8 cellular contexts compared by ENCODE assay signal in the genomic region with DNA sequence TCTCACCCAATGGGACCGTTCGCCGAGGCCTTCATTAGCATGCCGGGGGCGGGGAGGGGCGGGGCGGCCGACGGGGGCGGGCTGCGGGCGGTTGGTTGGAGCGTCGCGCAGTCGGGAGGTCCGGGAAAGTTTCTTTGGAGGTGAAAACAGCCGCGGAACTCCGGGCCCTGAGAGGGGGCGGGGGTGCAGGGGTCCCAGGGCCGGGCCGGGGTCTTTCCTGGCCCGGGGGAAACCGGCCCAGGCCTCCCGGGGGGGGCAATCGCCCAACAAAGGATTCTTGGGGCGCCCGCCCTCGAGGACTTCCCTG.
DNase-seq lines count a peak whose midpoint lies in the region; ATAC-seq lines count a peak whose summit lies in the region.

TSS of gene HMG20B (plus strand) at position 90 of the 307 bp plus-strand sequence. CDS start 366 bp downstream, outside the sequence.

- peak within 1 kb of the TSS; percentile 75 for H3K4me3 Mint-ChIP-seq in activated naive CD8-positive, alpha-beta T cell treated with anti-CD3 and anti-CD28 coated beads, Interleukin-2, amount 50 U/mL, for 24 hours
- H3K4me3 Mint-ChIP-seq in stimulated activated effector memory CD8-positive, alpha-beta T cell treated with anti-CD3 and anti-CD28 coated beads, Interleukin-12 subunit alpha, Interleukin-12 subunit beta, amount 100 ng/mL, for 72 hours, result peak within 1 kb of the TSS; percentile 71

- ATAC-seq in HG02943 (IDR thresholded peaks at IDR 0.05; ENCODE audit: low read depth, unreplicated experiment) (peak; percentile 2), GM18868 (IDR thresholded peaks at IDR 0.05; ENCODE audit: unreplicated experiment) (no peak), GM21529 (IDR thresholded peaks at IDR 0.05; ENCODE audit: unreplicated experiment) (no peak), HG02759 (IDR thresholded peaks at IDR 0.05; ENCODE audit: unreplicated experiment) (no peak)
- ATAC-seq in activated naive CD8-positive, alpha-beta T cell treated with anti-CD3 and anti-CD28 coated beads, Interleukin-2, amount 50 U/mL, for 24 hours, result no peak
- peak; percentile 1 for ATAC-seq in stimulated activated effector memory CD8-positive, alpha-beta T cell treated with anti-CD3 and anti-CD28 coated beads, Interleukin-12 subunit alpha, Interleukin-12 subunit beta, amount 100 ng/mL, for 72 hours

- no peak for DNase-seq in activated naive CD8-positive, alpha-beta T cell treated with anti-CD3 and anti-CD28 coated beads, Interleukin-2, amount 50 U/mL, for 24 hours
- no peak for DNase-seq in stimulated activated effector memory CD8-positive, alpha-beta T cell treated with anti-CD3 and anti-CD28 coated beads, Interleukin-12 subunit alpha, Interleukin-12 subunit beta, amount 100 ng/mL, for 72 hours (ENCODE audit: low spot score in 2 of 2)
- DNase-seq in NCI-H748 treated with DMSO at 0.1 percent for 48 hours (lab: John Stamatoyannopoulos, UW), result no peak

- peaks cover 6% of the 10 kb centered on the region for H3K36me3 Mint-ChIP-seq in activated naive CD8-positive, alpha-beta T cell treated with anti-CD3 and anti-CD28 coated beads, Interleukin-2, amount 50 U/mL, for 24 hours (ENCODE audit: low read depth)
- peaks cover 19% of the 10 kb centered on the region for H3K36me3 Mint-ChIP-seq in stimulated activated effector memory CD8-positive, alpha-beta T cell treated with anti-CD3 and anti-CD28 coated beads, Interleukin-12 subunit alpha, Interleukin-12 subunit beta, amount 100 ng/mL, for 72 hours

- H3K4me3 ChIP-seq in iPS-11a (ENCODE audit: low read depth, low read length), result peak within 1 kb of the TSS; percentile 81

- H3K27me3 Mint-ChIP-seq in activated naive CD8-positive, alpha-beta T cell treated with anti-CD3 and anti-CD28 coated beads, Interleukin-2, amount 50 U/mL, for 24 hours, result no peaks in the 10 kb centered on the region

- no peaks in the 10 kb centered on the region for H3K9me3 Mint-ChIP-seq in activated naive CD8-positive, alpha-beta T cell treated with anti-CD3 and anti-CD28 coated beads, Interleukin-2, amount 50 U/mL, for 24 hours
- H3K9me3 Mint-ChIP-seq in stimulated activated effector memory CD8-positive, alpha-beta T cell treated with anti-CD3 and anti-CD28 coated beads, Interleukin-12 subunit alpha, Interleukin-12 subunit beta, amount 100 ng/mL, for 72 hours, result no peaks in the 10 kb centered on the region

- peaks cover 18% of the 10 kb centered on the region for H3K4me1 Mint-ChIP-seq in activated naive CD8-positive, alpha-beta T cell treated with anti-CD3 and anti-CD28 coated beads, Interleukin-2, amount 50 U/mL, for 24 hours
- peaks cover 25% of the 10 kb centered on the region for H3K4me1 Mint-ChIP-seq in stimulated activated effector memory CD8-positive, alpha-beta T cell treated with anti-CD3 and anti-CD28 coated beads, Interleukin-12 subunit alpha, Interleukin-12 subunit beta, amount 100 ng/mL, for 72 hours

- peak within 1 kb of the TSS; percentile 72 for H3K27ac Mint-ChIP-seq in activated naive CD8-positive, alpha-beta T cell treated with anti-CD3 and anti-CD28 coated beads, Interleukin-2, amount 50 U/mL, for 24 hours
- H3K27ac Mint-ChIP-seq in stimulated activated effector memory CD8-positive, alpha-beta T cell treated with anti-CD3 and anti-CD28 coated beads, Interleukin-12 subunit alpha, Interleukin-12 subunit beta, amount 100 ng/mL, for 72 hours, result peak within 1 kb of the TSS; percentile 70

Comparison
In these comparisons a context has a peak if more than half of its experiments do, and no peak if none do; other contexts are left out.
1. ATAC-seq: peak in HG02943 (single experiment) and stimulated activated effector memory CD8-positive, alpha-beta T cell treated with anti-CD3 and anti-CD28 coated beads, Interleukin-12 subunit alpha, Interleukin-12 subunit beta, amount 100 ng/mL, for 72 hours (single experiment); none in activated naive CD8-positive, alpha-beta T cell treated with anti-CD3 and anti-CD28 coated beads, Interleukin-2, amount 50 U/mL, for 24 hours (single experiment), GM18868 (single experiment), GM21529 (single experiment) and HG02759 (single experiment).